In the genomic region with DNA sequence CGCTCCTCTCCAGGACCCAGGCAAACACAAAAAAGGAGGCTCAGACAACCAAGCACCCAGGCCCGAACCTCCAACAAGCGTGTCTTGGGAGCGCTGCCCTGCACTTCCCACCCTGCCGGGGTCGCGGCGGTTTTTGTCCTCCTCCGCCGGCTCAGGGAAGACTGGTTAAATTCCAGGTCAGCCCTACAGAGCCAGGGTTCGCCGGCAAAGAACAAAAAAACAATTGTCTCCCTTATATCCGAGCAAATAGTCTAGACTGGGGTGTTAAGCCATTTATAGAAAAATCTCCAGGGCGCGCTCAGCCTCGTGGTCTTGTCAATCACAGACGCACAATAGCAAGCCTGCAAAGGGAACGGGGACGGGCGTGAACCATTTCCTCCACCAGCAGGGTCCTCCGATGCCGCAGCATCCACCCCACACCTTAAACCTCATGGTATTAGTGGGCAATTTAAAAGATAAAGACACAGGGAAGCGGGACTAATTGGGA, we compare ENCODE assay signal across 8 cellular contexts. TPM values are rescaled to one million over a fixed set of nuclear protein-coding genes. Genes with fewer than 3 reads are reported as not detected.
DNase-seq lines count a peak whose midpoint lies in the region; ATAC-seq and TF ChIP-seq lines count a peak whose summit lies in the region.

No MANE protein-coding gene starts in this region.

- H3K9me3 Mint-ChIP-seq in natural killer cell treated with Interleukin-12 subunit alpha and Interleukin-12 subunit beta and Interleukin-15 and Interleukin-18, amount 100 ng/mL, for 72 hours = peaks cover 3% of the 10 kb centered on the region

- H3K27me3 Mint-ChIP-seq in natural killer cell treated with Interleukin-12 subunit alpha and Interleukin-12 subunit beta and Interleukin-15 and Interleukin-18, amount 100 ng/mL, for 72 hours = peaks cover 27% of the 10 kb centered on the region in 2 donors

- H2AFZ ChIP-seq in fibroblast of lung (ENCODE audit: low read length) = no peak overlapping the region

- peak overlapping the region; percentile 40 to 80 for H3K27ac Mint-ChIP-seq in natural killer cell treated with Interleukin-12 subunit alpha and Interleukin-12 subunit beta and Interleukin-15 and Interleukin-18, amount 100 ng/mL, for 72 hours

- TF ChIP-seq POLR2A in Peyer's patch (IDR thresholded peaks at IDR 0.05) = no peak

- H3K79me2 ChIP-seq in fibroblast of lung (ENCODE audit: control insufficient read depth, insufficient read depth, low read length) = peaks cover 13% of the 10 kb centered on the region

- H3K36me3 Mint-ChIP-seq in natural killer cell treated with Interleukin-12 subunit alpha and Interleukin-12 subunit beta and Interleukin-15 and Interleukin-18, amount 100 ng/mL, for 72 hours = peaks cover 11% of the 10 kb centered on the region

- peak overlapping the region; percentile 98 for H3K4me2 ChIP-seq in fibroblast of lung (ENCODE audit: extremely low read depth, insufficient read depth, low read length)

- no peak overlapping the region for H3K27ac ChIP-seq in Peyer's patch
- peak overlapping the region; percentile 76 for H3K27ac ChIP-seq in fibroblast of lung (ENCODE audit: insufficient read depth, low read length)

- H3K4me1 Mint-ChIP-seq in natural killer cell treated with Interleukin-12 subunit alpha and Interleukin-12 subunit beta and Interleukin-15 and Interleukin-18, amount 100 ng/mL, for 72 hours (ENCODE audit: low read depth in 2 of 2) = peaks cover 20 to 32% of the 10 kb centered on the region in 2 donors

- H4K20me1 ChIP-seq in fibroblast of lung (ENCODE audit: control insufficient read depth, extremely low read depth, insufficient read depth, low read length) = no peaks in the 10 kb centered on the region

- H3K9me3 ChIP-seq in Peyer's patch = no peaks in the 10 kb centered on the region
- H3K9me3 ChIP-seq in fibroblast of lung (ENCODE audit: control insufficient read depth, insufficient read depth, low read depth, low read length) = no peaks in the 10 kb centered on the region

- H3K36me3 ChIP-seq in Peyer's patch = no peaks in the 10 kb centered on the region
- H3K36me3 ChIP-seq in fibroblast of lung (ENCODE audit: control insufficient read depth, insufficient read depth, low read length) = no peaks in the 10 kb centered on the region

- no peak for ATAC-seq in natural killer cell treated with Interleukin-12 subunit alpha and Interleukin-12 subunit beta and Interleukin-15 and Interleukin-18, amount 100 ng/mL, for 72 hours
- ATAC-seq in GM21381 (IDR thresholded peaks at IDR 0.05; ENCODE audit: unreplicated experiment) (no peak), HG03469 (IDR thresholded peaks at IDR 0.05; ENCODE audit: unreplicated experiment) (no peak)

- no peak for TF ChIP-seq CTCF in AG09309 (IDR thresholded peaks at IDR 0.05; ENCODE audit: control insufficient read depth, insufficient read depth, low read depth, low read length, missing control alignments)
- TF ChIP-seq CTCF in Peyer's patch (IDR thresholded peaks at IDR 0.05) = no peak
- TF ChIP-seq CTCF in fibroblast of lung (conservative IDR thresholded peaks at IDR 0.05 in 1 of 2, IDR thresholded peaks at IDR 0.05 in 1 of 2; ENCODE audit: low read depth in 1 of 2, low read length in 2 of 2) = no peak

- H3K4me3 Mint-ChIP-seq in natural killer cell treated with Interleukin-12 subunit alpha and Interleukin-12 subunit beta and Interleukin-15 and Interleukin-18, amount 100 ng/mL, for 72 hours = peak overlapping the region; percentile 92

- H3K9ac ChIP-seq in fibroblast of lung (ENCODE audit: insufficient read depth, low read length) = no peak overlapping the region

- H3K4me3 ChIP-seq in AG09309 (ENCODE audit: control insufficient read depth, low read depth, low read length) = peak overlapping the region; percentile 53; the same call in 1 of the 2 replicates
- peak overlapping the region in 3 of 4 donors; percentile 31 to 53 (median 36) for H3K4me3 ChIP-seq in Peyer's patch
- H3K4me3 ChIP-seq in fibroblast of lung (replicated peaks in 1 of 4; ENCODE audit: control extremely low read depth in 1 of 4, insufficient read depth in 1 of 4, low read depth in 3 of 4, low read length in 4 of 4) = peak overlapping the region; percentile 57 to 72 (median 70)

- H3K4me1 ChIP-seq in Peyer's patch = no peaks in the 10 kb centered on the region
- H3K4me1 ChIP-seq in fibroblast of lung (ENCODE audit: control insufficient read depth, extremely low read depth, insufficient read depth, low read length) = peaks cover 15% of the 10 kb centered on the region

- DNase-seq in AG09309 (ENCODE audit: low read depth) (no peak), Peyer's patch (no peak), fibroblast of lung (ENCODE audit: low read depth in 2 of 2) (peak in 1 of 2 donors; percentile 56), cortex of kidney (lab: John Stamatoyannopoulos, UW) (no peak), RKO (ENCODE audit: low spot score) (no peak)
- no peak for DNase-seq in natural killer cell treated with Interleukin-12 subunit alpha and Interleukin-12 subunit beta and Interleukin-15 and Interleukin-18, amount 100 ng/mL, for 72 hours (ENCODE audit: low spot score)

- H3K27me3 ChIP-seq in Peyer's patch = no peaks in the 10 kb centered on the region
- no peaks in the 10 kb centered on the region for H3K27me3 ChIP-seq in fibroblast of lung (ENCODE audit: control insufficient read depth, insufficient read depth, low read length)

RNA-seq across cellular contexts. Expression of a gene that starts 46.9 kb away (rescaled TPM):
- total RNA-seq in Peyer's patch (10 to 100 TPM in 3 of 4 donors, 1 to 10 TPM in 1; 3.9 to 36.3 (median 13.7) TPM), fibroblast of lung (93.7 and 162 TPM in 2 replicates)
- polyA plus RNA-seq in fibroblast of lung = 27.8 and 31.9 TPM in 2 replicates
- 48.1 and 50.3 TPM in 2 replicates for polyA plus RNA-seq in fibroblast of lung (2012)
- polyA minus RNA-seq in fibroblast of lung (ENCODE audit: low replicate concordance) = 34.4 and 47.2 TPM in 2 replicates
- 10 to 100 TPM; 14.5 to 49.4 TPM for total RNA-seq in natural killer cell treated with Interleukin-12 subunit alpha and Interleukin-12 subunit beta and Interleukin-15 and Interleukin-18, amount 100 ng/mL, for 72 hours
